ENCODE assay signal across 19 cellular contexts in the genomic region with DNA sequence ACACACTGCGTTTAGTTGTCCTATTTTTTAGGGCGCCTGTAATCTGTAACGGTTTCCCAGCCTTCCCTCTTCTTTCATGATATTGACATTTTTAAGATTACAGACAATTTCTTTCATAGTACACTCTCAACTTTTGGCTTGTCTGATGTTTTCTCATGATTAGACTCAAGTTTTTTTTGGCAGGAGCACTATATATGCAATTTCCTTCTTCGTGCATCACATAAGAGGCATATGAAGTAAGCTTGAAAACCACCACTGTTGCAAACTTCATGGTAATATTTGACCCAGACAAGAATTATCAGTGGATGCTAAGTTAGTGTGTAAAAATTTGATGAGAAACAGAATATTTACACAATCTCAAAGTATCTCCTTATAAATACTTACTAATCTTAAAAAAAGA.
"Had no signal": no experiment of that assay in that cellular context is flagged by ENCODE, and none has a peak within 500 bp of the region (broad histone marks: within the 10 kb centered on the region; RNA-seq: fewer than 3 reads in every experiment).

No MANE protein-coding gene starts in this region.

- ATAC-seq: gastrocnemius medialis; naive thymus-derived CD4-positive, alpha-beta T cell; psoas muscle; sciatic nerve; stimulated activated effector memory CD8-positive, alpha-beta T cell treated with anti-CD3 and anti-CD28 coated beads, Interleukin-12 subunit alpha, Interleukin-12 subunit beta, amount 100 ng/mL, for 72 hours had no signal

- H3K4me3 ChIP-seq: breast epithelium, esophagus muscularis mucosa, gastrocnemius medialis, ovary, psoas muscle, SK-N-MC, stomach, thoracic aorta, upper lobe of left lung had no signal

- H3K9me3 ChIP-seq: breast epithelium, esophagus muscularis mucosa, gastrocnemius medialis, ovary, psoas muscle, stomach, thoracic aorta, upper lobe of left lung had no signal

- H3K27ac ChIP-seq: breast epithelium, esophagus muscularis mucosa, gastrocnemius medialis, ovary, psoas muscle, SK-N-MC, stomach, thoracic aorta, upper lobe of left lung had no signal

- DNase-seq: activated CD4-positive, alpha-beta T cell treated with anti-CD3 and anti-CD28 coated beads, Interleukin-2, amount 50 U/mL, for 4 hours; activated naive CD8-positive, alpha-beta T cell treated with anti-CD3 and anti-CD28 coated beads for 36 hours; effector memory CD4-positive, alpha-beta T cell; gastrocnemius medialis; head of caudate nucleus; kidney; mesendoderm; naive thymus-derived CD4-positive, alpha-beta T cell; ovary; psoas muscle; stimulated activated CD4-positive, alpha-beta T cell treated with anti-CD3 and anti-CD28 coated beads, Interleukin-4, amount 100 ng/mL, for 24 hours; stomach; upper lobe of left lung had no signal

- H3K27me3 ChIP-seq: breast epithelium, esophagus muscularis mucosa, gastrocnemius medialis, ovary, stomach, upper lobe of left lung had no signal

- H3K4me1 ChIP-seq: breast epithelium, esophagus muscularis mucosa, gastrocnemius medialis, psoas muscle, stomach, upper lobe of left lung had no signal
